10 cellular contexts compared by ENCODE assay signal in the genomic region with DNA sequence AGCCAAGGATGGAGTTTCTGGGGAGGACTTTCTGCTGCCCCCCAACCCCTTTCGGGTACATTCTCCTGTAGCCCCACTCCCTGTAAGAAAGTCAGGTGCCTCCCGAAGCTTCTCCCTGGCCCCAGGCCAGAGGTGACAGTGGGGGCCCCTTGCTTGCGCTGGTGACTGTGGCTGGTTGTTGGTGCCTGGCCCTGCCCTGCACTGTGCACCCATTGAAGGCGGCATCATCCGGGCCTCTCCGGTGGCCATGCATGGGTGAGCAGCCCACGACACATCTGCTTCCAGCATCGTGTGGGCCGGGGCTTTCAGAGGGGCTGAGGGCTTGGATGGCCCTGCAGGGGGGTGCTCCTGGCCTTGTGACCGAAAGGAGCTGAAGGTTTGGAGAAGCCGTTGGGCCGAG.
DNase-seq lines count a peak whose midpoint lies in the region; ATAC-seq and TF ChIP-seq lines count a peak whose summit lies in the region.
"Had no signal": no experiment of that assay in that cellular context is flagged by ENCODE, and none has a peak within 500 bp of the region (broad histone marks: within the 10 kb centered on the region; RNA-seq: fewer than 3 reads in every experiment).

No MANE protein-coding gene starts in this region.

- ATAC-seq in HG02852 (IDR thresholded peaks at IDR 0.05; ENCODE audit: unreplicated experiment) = no peak

- no peaks in the 10 kb centered on the region for H3K9me2 ChIP-seq in DOHH2 (replicated peaks; ENCODE audit: control insufficient read depth, low read length)
- H3K9me2 ChIP-seq in OCI-LY1 (ENCODE audit: low read depth, low read length) = no peaks in the 10 kb centered on the region

- TF ChIP-seq CTCF in DOHH2 (IDR thresholded peaks at IDR 0.05; ENCODE audit: low read depth, low read length, poor library complexity, severe bottlenecking) (no peak), OCI-LY1 (IDR thresholded peaks at IDR 0.05; ENCODE audit: low read length) (no peak), dorsolateral prefrontal cortex (IDR thresholded peaks at IDR 0.05 in 54 of 56, conservative IDR thresholded peaks at IDR 0.05 in 2 of 56; ENCODE audit: low read depth in 1 of 56, partially characterized antibody in 56 of 56) (no peak), H9 (conservative IDR thresholded peaks at IDR 0.05) (no peak)

- no peak overlapping the region for H2BK120ac ChIP-seq in H9 (ENCODE audit: low read depth, low read length, poor library complexity, severe bottlenecking)

- no peak overlapping the region for H2BK12ac ChIP-seq in H9 (ENCODE audit: insufficient read length, low read depth, low read length)

- H4K20me1 ChIP-seq in DOHH2 (ENCODE audit: control insufficient read depth, insufficient read depth, low read depth, low read length) = no peaks in the 10 kb centered on the region
- no peaks in the 10 kb centered on the region for H4K20me1 ChIP-seq in OCI-LY1 (ENCODE audit: insufficient read depth, low read length)
- H4K20me1 ChIP-seq in H9 (ENCODE audit: control insufficient read depth, insufficient read depth, insufficient read length) = peaks cover 4% of the 10 kb centered on the region

- H3K79me2 ChIP-seq in DOHH2 (ENCODE audit: control insufficient read depth, low read length) = peaks cover 9% of the 10 kb centered on the region; the same call in 1 of the 2 replicates
- H3K79me2 ChIP-seq in OCI-LY1 (ENCODE audit: insufficient read depth, low read length) = 0 out of 2 replicates have a peak, but pooled peaks cover 8% of the 10 kb centered on the region
- H3K79me2 ChIP-seq in H9 (ENCODE audit: insufficient read depth, low read length) = peaks cover 3% of the 10 kb centered on the region; the same call in 1 of the 2 replicates

- no peaks in the 10 kb centered on the region for H3K36me3 Mint-ChIP-seq in H9 (ENCODE audit: insufficient read depth in 1 of 3, low read depth in 3 of 3)

- no peak overlapping the region for H3K18ac ChIP-seq in H9 (ENCODE audit: insufficient read length, low read depth, low read length)

- H3K4me1 Mint-ChIP-seq in H9 = peaks cover 36 to 64% of the 10 kb centered on the region in 2 experiments

- H3K79me1 ChIP-seq in H9 (ENCODE audit: insufficient read depth, low read depth, low read length, poor library complexity, severe bottlenecking) = peaks cover 2% of the 10 kb centered on the region

- no peak overlapping the region for H4K91ac ChIP-seq in H9 (ENCODE audit: insufficient read length, low read depth, low read length)

- H3K36me3 ChIP-seq in DOHH2 (ENCODE audit: control insufficient read depth, low read length) (peaks cover 20% of the 10 kb centered on the region), OCI-LY1 (ENCODE audit: insufficient read depth, low read length) (no peaks in the 10 kb centered on the region; the same call in 1 of the 2 replicates), skeletal muscle tissue (ENCODE audit: control insufficient read depth in 3 of 3, insufficient read depth in 3 of 3, low read length in 3 of 3) (no peaks in the 10 kb centered on the region)
- H3K36me3 ChIP-seq: pancreas had no signal

- intact Hi-C loops in dorsolateral prefrontal cortex (cut with DNase I) = no loop called here

- H3K9ac ChIP-seq in OCI-LY1 (ENCODE audit: low read length) (peak overlapping the region; percentile 93), skeletal muscle tissue (ENCODE audit: low read depth in 1 of 3, low read length in 3 of 3) (peak overlapping the region in 2 of 3 donors; percentile 12 to 45), H9 (ENCODE audit: extremely low read depth, insufficient read length, low read length) (no peak overlapping the region)

- H3K4me1 ChIP-seq in DOHH2 (ENCODE audit: control insufficient read depth, low read length) = peaks cover 97% of the 10 kb centered on the region
- H3K4me1 ChIP-seq in OCI-LY1 (ENCODE audit: insufficient read depth, low read length, severe bottlenecking) = peaks cover 100% of the 10 kb centered on the region
- H3K4me1 ChIP-seq in skeletal muscle tissue (ENCODE audit: control insufficient read depth in 3 of 3, insufficient read depth in 3 of 3, low read length in 3 of 3) = peaks cover 79 to 82% (median 80%) of the 10 kb centered on the region in 3 donors
- peaks cover 12% of the 10 kb centered on the region; the same call in 1 of the 2 replicates for H3K4me1 ChIP-seq in H9 (ENCODE audit: insufficient read depth, low read length)

- H3K23me2 ChIP-seq in H9 (ENCODE audit: insufficient read length, low read depth, low read length, poor library complexity, severe bottlenecking) = no peaks in the 10 kb centered on the region

- no peak overlapping the region for H2AFZ ChIP-seq in OCI-LY1 (ENCODE audit: low read length)
- H2AFZ ChIP-seq in H9 (ENCODE audit: low read length) = no peak overlapping the region

- H3K23ac ChIP-seq in H9 (ENCODE audit: insufficient read length, low read depth, low read length) = no peak overlapping the region

- DNase-seq in dorsolateral prefrontal cortex (no peak), NCI-H774 (lab: John Stamatoyannopoulos, UW) (no peak), H9 (no peak)
- DNase-seq: activated gamma-delta T cell treated with Interleukin-2 at 50 U/mL for 16 hours; stimulated activated naive CD4-positive, alpha-beta T cell treated with Interleukin-2 at 50 U/mL for 16 hours had no signal

- H3T11ph ChIP-seq in H9 (ENCODE audit: low read length) = no peak overlapping the region

- no peak overlapping the region for H4K5ac ChIP-seq in H9 (ENCODE audit: insufficient read length, low read depth, low read length)

- H3K27ac ChIP-seq in DOHH2 (ENCODE audit: low read depth, low read length) = peak overlapping the region; percentile 100
- peak overlapping the region; percentile 99 for H3K27ac ChIP-seq in OCI-LY1 (ENCODE audit: low read depth, low read length, poor library complexity, severe bottlenecking)
- H3K27ac ChIP-seq in dorsolateral prefrontal cortex = peak overlapping the region in 53 of 59 donors; percentile 2 to 92 (median 75)
- no peak overlapping the region for H3K27ac ChIP-seq in skeletal muscle tissue (ENCODE audit: low read depth, low read length)
- no peak overlapping the region for H3K27ac ChIP-seq in H9 (ENCODE audit: insufficient read length, low read depth, low read length)
- H3K27ac ChIP-seq: pancreas had no signal

- H3K9me3 ChIP-seq in DOHH2 (ENCODE audit: control insufficient read depth, insufficient read depth, low read length) = no peaks in the 10 kb centered on the region
- H3K9me3 ChIP-seq in OCI-LY1 (ENCODE audit: low read length) = no peaks in the 10 kb centered on the region
- no peaks in the 10 kb centered on the region for H3K9me3 ChIP-seq in skeletal muscle tissue (ENCODE audit: control insufficient read depth in 3 of 3, low read length in 3 of 3)
- no peaks in the 10 kb centered on the region for H3K9me3 ChIP-seq in H9 (ENCODE audit: control insufficient read depth, low read depth, low read length)
- H3K9me3 ChIP-seq: pancreas had no signal

- H3K4me3 ChIP-seq in DOHH2 (ENCODE audit: low read length) (peak overlapping the region; percentile 67), OCI-LY1 (ENCODE audit: low read depth, low read length, poor library complexity, severe bottlenecking) (peak overlapping the region; percentile 65), dorsolateral prefrontal cortex (no peak overlapping the region), skeletal muscle tissue (ENCODE audit: low read length in 3 of 3) (no peak overlapping the region)
- H3K4me3 ChIP-seq: pancreas had no signal

- no peak overlapping the region for H3K27ac Mint-ChIP-seq in H9

- no peak overlapping the region for H2BK5ac ChIP-seq in H9 (ENCODE audit: insufficient read length, low read length)

- H2BK15ac ChIP-seq in H9 (ENCODE audit: low read depth, low read length) = no peak overlapping the region

- no peak overlapping the region for H3K4ac ChIP-seq in H9 (ENCODE audit: low read depth, low read length)

- H2AK5ac ChIP-seq in H9 (ENCODE audit: insufficient read length, low read length) = no peak overlapping the region

- H3K9me3 Mint-ChIP-seq in H9 = no peaks in the 10 kb centered on the region

- H3K4me2 ChIP-seq in DOHH2 (ENCODE audit: low read length) = peak overlapping the region; percentile 93
- H3K4me2 ChIP-seq in OCI-LY1 (ENCODE audit: low read length) = peak overlapping the region; percentile 93
- no peak overlapping the region for H3K4me2 ChIP-seq in H9 (ENCODE audit: insufficient read depth, insufficient read length, low read length)

- no peak overlapping the region for H3K4me3 Mint-ChIP-seq in H9

- no CpG with 5 or more reads among the region's 12 CpGs for WGBS in H9 (ENCODE audit: extremely low coverage, insufficient read length, low lambda C conversion rate)

- H3K56ac ChIP-seq in H9 (ENCODE audit: insufficient read length, low read depth, low read length) = no peak overlapping the region

- no peak overlapping the region for H2BK20ac ChIP-seq in H9 (ENCODE audit: low read depth, low read length, poor library complexity, severe bottlenecking)

- H3F3A ChIP-seq in DOHH2 (ENCODE audit: control insufficient read depth, insufficient read depth) = peaks cover 39% of the 10 kb centered on the region
- H3F3A ChIP-seq in OCI-LY1 (ENCODE audit: insufficient read depth, low read length) = peaks cover 18% of the 10 kb centered on the region

- no peaks in the 10 kb centered on the region for H3K27me3 Mint-ChIP-seq in H9 (ENCODE audit: low read depth)

- no peak overlapping the region for H4K8ac ChIP-seq in H9 (replicated peaks; ENCODE audit: insufficient read length, low read depth, low read length)

- H3K27me3 ChIP-seq in DOHH2 (ENCODE audit: control insufficient read depth, low read length) = no peaks in the 10 kb centered on the region
- H3K27me3 ChIP-seq in OCI-LY1 (ENCODE audit: insufficient read depth, low read length) = no peaks in the 10 kb centered on the region
- H3K27me3 ChIP-seq in dorsolateral prefrontal cortex = no peaks in the 10 kb centered on the region
- H3K27me3 ChIP-seq in skeletal muscle tissue (ENCODE audit: control insufficient read depth in 3 of 3, insufficient read depth in 3 of 3, low read length in 3 of 3) = no peaks in the 10 kb centered on the region
- H3K27me3 ChIP-seq in H9 (ENCODE audit: insufficient read depth, low read length) = no peaks in the 10 kb centered on the region
- H3K27me3 ChIP-seq: pancreas had no signal

- no peak overlapping the region for H3K14ac ChIP-seq in H9 (ENCODE audit: insufficient read depth, low read length)

Comparison
In these comparisons a context has a peak if more than half of its experiments do, and no peak if none do; other contexts are left out.
1. H3K27ac ChIP-seq: peak in DOHH2 (single experiment), OCI-LY1 (single experiment) and dorsolateral prefrontal cortex (53 of 59); none in skeletal muscle tissue (single experiment) and H9 (single experiment).
2. H3K4me3 ChIP-seq: peak in DOHH2 (single experiment) and OCI-LY1 (single experiment); none in dorsolateral prefrontal cortex (0 of 59) and skeletal muscle tissue (0 of 3).